25 cellular contexts compared by ENCODE assay signal in genomic region chr2:49294225-49294624, GRCh38.
DNase-seq lines count a peak whose midpoint lies in the region; ATAC-seq, FAIRE-seq and TF ChIP-seq lines count a peak whose summit lies in the region.
"Had no signal": no experiment of that assay in that cellular context is flagged by ENCODE, and none has a peak within 500 bp of the region (broad histone marks: within the 10 kb centered on the region; RNA-seq: fewer than 3 reads in every experiment).

No MANE protein-coding gene starts in this region.

- H3K23ac ChIP-seq in mesendoderm (ENCODE audit: low read length): no peak overlapping the region

- CTCF ChIA-PET in MCF 10A (lab: Yijun Ruan, JAX) (interaction anchor here (0.6 kb wide), 1 partner anchor 8 kb away, joined by 3 read pairs; no protein-coding TSS in a partner anchor), mammary epithelial cell (lab: Charles Lee; ENCODE audit: low non-redundant PET) (no interaction called here)
- CTCF ChIA-PET in naive thymus-derived CD4-positive, alpha-beta T cell (lab: Charles Lee): no interaction called here

- H3K27ac ChIP-seq in mammary epithelial cell (ENCODE audit: insufficient read depth, low read depth, low read length) (no peak overlapping the region), mesendoderm (ENCODE audit: low read depth, low read length) (no peak overlapping the region)
- H3K27ac ChIP-seq in naive thymus-derived CD4-positive, alpha-beta T cell (ENCODE audit: low read depth, low read length): no peak overlapping the region
- H3K27ac ChIP-seq: 22Rv1, A549, BLaER1 had no signal

- no peaks in the 10 kb centered on the region for H3K79me1 ChIP-seq in mesendoderm (ENCODE audit: low read length)

- no peak overlapping the region for H3K56ac ChIP-seq in mesendoderm (ENCODE audit: low read length)

- no peaks in the 10 kb centered on the region for H3K4me1 Mint-ChIP-seq in MCF 10A (ENCODE audit: insufficient read depth, unreplicated experiment)
- no peaks in the 10 kb centered on the region for H3K4me1 Mint-ChIP-seq in naive thymus-derived CD4-positive, alpha-beta T cell
- H3K4me1 Mint-ChIP-seq: CD14-positive monocyte; CD4-positive, alpha-beta memory T cell; CD4-positive, CD25-positive, alpha-beta regulatory T cell; CD8-positive, alpha-beta memory T cell had no signal

- no peak overlapping the region for H3K4me3 Mint-ChIP-seq in MCF 10A (ENCODE audit: unreplicated experiment)
- no peak overlapping the region for H3K4me3 Mint-ChIP-seq in naive thymus-derived CD4-positive, alpha-beta T cell
- H3K4me3 Mint-ChIP-seq: CD14-positive monocyte; CD4-positive, alpha-beta memory T cell; CD4-positive, CD25-positive, alpha-beta regulatory T cell; CD8-positive, alpha-beta memory T cell had no signal

- peaks cover 10% of the 10 kb centered on the region for H3K9me3 Mint-ChIP-seq in MCF 10A (ENCODE audit: unreplicated experiment)
- H3K9me3 Mint-ChIP-seq in naive thymus-derived CD4-positive, alpha-beta T cell: peaks cover 0 to 10% (median 5%) of the 10 kb centered on the region in 11 donors

- H3K27me3 ChIP-seq in mammary epithelial cell (ENCODE audit: insufficient read depth, low read length) (no peaks in the 10 kb centered on the region), mesendoderm (ENCODE audit: insufficient read depth, low read length, poor library complexity) (no peaks in the 10 kb centered on the region)
- no peaks in the 10 kb centered on the region for H3K27me3 ChIP-seq in naive thymus-derived CD4-positive, alpha-beta T cell (ENCODE audit: control insufficient read depth in 2 of 2, insufficient read depth in 2 of 2, low read length in 2 of 2)
- H3K27me3 ChIP-seq: BE2C, BLaER1 had no signal

- H3K9ac ChIP-seq in mammary epithelial cell (ENCODE audit: insufficient read depth, low read length) (no peak overlapping the region), mesendoderm (ENCODE audit: low read length) (no peak overlapping the region)
- H3K9ac ChIP-seq: BLaER1 had no signal

- TF ChIP-seq CTCF in MCF 10A (IDR thresholded peaks at IDR 0.05; ENCODE audit: unreplicated experiment) (no peak), mammary epithelial cell (conservative IDR thresholded peaks at IDR 0.05 in 1 of 2, IDR thresholded peaks at IDR 0.05 in 1 of 2; ENCODE audit: extremely low read depth in 1 of 2, insufficient read depth in 1 of 2, low read depth in 1 of 2, low read length in 2 of 2) (no peak)

- H3K9me3 ChIP-seq in mammary epithelial cell (replicated peaks; ENCODE audit: insufficient read depth, low read length): peaks cover 2% of the 10 kb centered on the region
- no peaks in the 10 kb centered on the region for H3K9me3 ChIP-seq in naive thymus-derived CD4-positive, alpha-beta T cell (ENCODE audit: control insufficient read depth in 2 of 3, low read length in 3 of 3)
- H3K9me3 ChIP-seq: BE2C, BLaER1 had no signal

- H2AK5ac ChIP-seq in mesendoderm (ENCODE audit: low read length): no peak overlapping the region

- H2BK120ac ChIP-seq in mesendoderm (ENCODE audit: low read depth, low read length): no peak overlapping the region

- no peak for ATAC-seq in naive thymus-derived CD4-positive, alpha-beta T cell
- ATAC-seq: A549 had no signal

- H2AFZ ChIP-seq in mammary epithelial cell (ENCODE audit: low read depth, low read length): no peak overlapping the region

- no peak for FAIRE-seq in frontal cortex (lab: Jason Lieb, UNC)
- FAIRE-seq: A549, GM12891, GM19239 had no signal

- POLR2A ChIA-PET in MCF 10A (lab: Yijun Ruan, JAX): no interaction called here
- POLR2A ChIA-PET in naive thymus-derived CD4-positive, alpha-beta T cell (lab: Charles Lee): no interaction called here

- no peaks in the 10 kb centered on the region for H3K36me3 ChIP-seq in mammary epithelial cell (ENCODE audit: insufficient read depth, low read length)
- no peaks in the 10 kb centered on the region for H3K36me3 ChIP-seq in mesendoderm (ENCODE audit: control insufficient read depth, insufficient read depth, low read length)
- no peaks in the 10 kb centered on the region for H3K36me3 ChIP-seq in naive thymus-derived CD4-positive, alpha-beta T cell (ENCODE audit: control insufficient read depth in 2 of 3, insufficient read depth in 3 of 3, low read length in 3 of 3)
- H3K36me3 ChIP-seq: BE2C, BLaER1 had no signal

- no peaks in the 10 kb centered on the region for H3K36me3 Mint-ChIP-seq in MCF 10A (ENCODE audit: insufficient read depth, unreplicated experiment)
- H3K36me3 Mint-ChIP-seq in naive thymus-derived CD4-positive, alpha-beta T cell: no peaks in the 10 kb centered on the region
- H3K36me3 Mint-ChIP-seq: CD14-positive monocyte; CD4-positive, alpha-beta memory T cell; CD4-positive, CD25-positive, alpha-beta regulatory T cell; CD8-positive, alpha-beta memory T cell had no signal

- H3K79me2 ChIP-seq in mammary epithelial cell (ENCODE audit: insufficient read depth, low read length) (no peaks in the 10 kb centered on the region), mesendoderm (ENCODE audit: control insufficient read depth, insufficient read depth, low read length) (no peaks in the 10 kb centered on the region)

- H4K8ac ChIP-seq in mesendoderm (ENCODE audit: low read depth, low read length): no peak overlapping the region

- intact Hi-C loops in MCF 10A (cut with micrococcal nuclease) (no loop called here), mammary epithelial cell (cut with micrococcal nuclease) (no loop called here)
- intact Hi-C loops in naive thymus-derived CD4-positive, alpha-beta T cell (cut with micrococcal nuclease): no loop called here

- H2BK5ac ChIP-seq in mesendoderm (ENCODE audit: low read length): no peak overlapping the region

- no peak overlapping the region for H3K18ac ChIP-seq in mesendoderm (ENCODE audit: low read length)

- in situ Hi-C loops in mammary epithelial cell (cut with MboI; ENCODE audit: low sequenced_read_pairs in 2 of 2): no loop called here

- H3K4me2 ChIP-seq in mammary epithelial cell (ENCODE audit: insufficient read depth, low read depth, low read length) (no peak overlapping the region), mesendoderm (ENCODE audit: low read length) (no peak overlapping the region)
- H3K4me2 ChIP-seq: A549, BLaER1 had no signal

- BruUV-seq in MCF 10A (replicated peaks; lab: Mats Ljungman, UMichigan) (no TSS peak), mammary epithelial cell (replicated peaks; lab: Mats Ljungman, UMichigan) (no TSS peak)

- H3K4me1 ChIP-seq in mammary epithelial cell (ENCODE audit: insufficient read depth, low read length) (no peaks in the 10 kb centered on the region), mesendoderm (ENCODE audit: control insufficient read depth, low read depth, low read length) (no peaks in the 10 kb centered on the region)
- H3K4me1 ChIP-seq in naive thymus-derived CD4-positive, alpha-beta T cell (ENCODE audit: control insufficient read depth in 2 of 2, insufficient read depth in 2 of 2, low read length in 2 of 2): no peaks in the 10 kb centered on the region
- H3K4me1 ChIP-seq: A549, BE2C, BLaER1 had no signal

- peak overlapping the region; percentile 21 for H3K27ac Mint-ChIP-seq in MCF 10A (ENCODE audit: low read depth, unreplicated experiment)
- no peak overlapping the region for H3K27ac Mint-ChIP-seq in naive thymus-derived CD4-positive, alpha-beta T cell
- H3K27ac Mint-ChIP-seq: CD14-positive monocyte; CD4-positive, alpha-beta memory T cell; CD4-positive, CD25-positive, alpha-beta regulatory T cell; CD8-positive, alpha-beta memory T cell had no signal

- DNase-seq in MCF 10A (ENCODE audit: unreplicated experiment): no peak
- no peak for DNase-seq in mammary epithelial cell
- DNase-seq in DMS53 (lab: John Stamatoyannopoulos, UW): peak; percentile 81
- peak; percentile 1 for DNase-seq in inferior parietal cortex (ENCODE audit: extremely low spot score)
- DNase-seq in mesendoderm: peak; percentile 66
- no peak for DNase-seq in naive thymus-derived CD4-positive, alpha-beta T cell
- no peak for DNase-seq in frontal cortex (ENCODE audit: low spot score in 2 of 2)
- DNase-seq: BE2C; C1 segment of cervical spinal cord; CD4-positive, alpha-beta memory T cell; CD4-positive, CD25-positive, alpha-beta regulatory T cell; CD8-positive, alpha-beta memory T cell; COR-L47; DMS 273 treated with DMSO at 0.1 percent for 48 hours; DMS153; DMS79; DND-41; EL; GDM1 had no signal

- no peak overlapping the region for H2BK15ac ChIP-seq in mesendoderm (replicated peaks; ENCODE audit: low read depth)

- no peak overlapping the region for H3K4ac ChIP-seq in mesendoderm (ENCODE audit: low read depth, low read length)

- H4K5ac ChIP-seq in mesendoderm (ENCODE audit: low read length): no peak overlapping the region

- no peak overlapping the region for H3K4me3 ChIP-seq in mammary epithelial cell (replicated peaks in 1 of 3; ENCODE audit: insufficient read depth in 1 of 3, low read depth in 2 of 3, low read length in 3 of 3)
- no peak overlapping the region for H3K4me3 ChIP-seq in mesendoderm (ENCODE audit: low read length)
- H3K4me3 ChIP-seq in naive thymus-derived CD4-positive, alpha-beta T cell (ENCODE audit: low read length): no peak overlapping the region
- H3K4me3 ChIP-seq: A549, BLaER1 had no signal

- H3K27me3 Mint-ChIP-seq in MCF 10A (ENCODE audit: insufficient read depth, unreplicated experiment): no peaks in the 10 kb centered on the region
- no peaks in the 10 kb centered on the region for H3K27me3 Mint-ChIP-seq in naive thymus-derived CD4-positive, alpha-beta T cell
- H3K27me3 Mint-ChIP-seq: CD4-positive, alpha-beta memory T cell; CD4-positive, CD25-positive, alpha-beta regulatory T cell had no signal

- H4K20me1 ChIP-seq in mammary epithelial cell (ENCODE audit: insufficient read depth, low read length): no peaks in the 10 kb centered on the region
- H4K20me1 ChIP-seq: BLaER1 had no signal

- dilution Hi-C loops in mammary epithelial cell (cut with HindIII; ENCODE audit: low sequenced_read_pairs): no loop called here

Comparison
In these comparisons a context has a peak if more than half of its experiments do, and no peak if none do; other contexts are left out.
1. DNase-seq: peak in DMS53 (single experiment), inferior parietal cortex (single experiment) and mesendoderm (single experiment); none in MCF 10A (single experiment), mammary epithelial cell (single experiment), naive thymus-derived CD4-positive, alpha-beta T cell (0 of 9) and frontal cortex (0 of 2).